In the genomic region with DNA sequence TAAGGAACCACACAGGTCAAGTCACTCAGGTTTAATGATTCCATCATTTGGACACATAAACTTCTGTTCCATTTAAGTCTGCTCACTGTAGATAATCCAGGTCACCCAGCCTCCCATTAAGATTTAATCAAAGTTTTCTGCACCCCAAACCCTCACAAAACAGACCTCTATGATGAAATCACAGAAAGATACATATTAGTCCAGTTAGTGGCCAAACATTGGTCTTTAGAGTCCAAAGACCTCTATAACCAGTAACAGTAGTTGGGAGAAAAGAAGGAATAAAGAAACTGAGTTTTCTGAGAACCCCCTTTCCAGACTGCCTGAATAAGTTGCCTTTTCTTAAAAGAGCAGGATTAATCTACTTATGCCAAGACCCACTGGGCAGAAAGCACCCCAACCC, we compare ENCODE assay signal across 28 cellular contexts. TPM values are rescaled to one million over a fixed set of nuclear protein-coding genes. Genes with fewer than 3 reads are reported as not detected.
"Had no signal": no experiment of that assay in that cellular context is flagged by ENCODE, and none has a peak within 500 bp of the region (broad histone marks: within the 10 kb centered on the region; RNA-seq: fewer than 3 reads in every experiment).

No MANE protein-coding gene starts in this region.

- H3K27me3 ChIP-seq: adrenal gland, esophagus squamous epithelium, gastrocnemius medialis, sigmoid colon, stomach, vagina had no signal

- H3K4me2 ChIP-seq: smooth muscle cell had no signal

- H3K4me3 Mint-ChIP-seq: activated CD4-positive, alpha-beta memory T cell treated with anti-CD3 and anti-CD28 coated beads for 36 hours; activated naive CD4-positive, alpha-beta T cell treated with anti-CD3 and anti-CD28 coated beads, Interleukin-2, amount 10 ng/mL, durations not matched to agents 7 days and 5 days; memory B cell; nephron progenitor cell; stimulated activated memory B cell treated with anti-CD40 and anti-IgM and Interleukin-4, amounts not matched to agents 10 μg/mL and 1 μg/mL and 100 μg/mL, for 72 hours; T-helper 17 cell; type B pancreatic cell had no signal

- H3K4me3 ChIP-seq: adrenal gland, coronary artery, esophagus squamous epithelium, gastrocnemius medialis, sigmoid colon, smooth muscle cell, stomach, thoracic aorta, vagina had no signal

- H3K27me3 Mint-ChIP-seq: activated CD4-positive, alpha-beta memory T cell treated with anti-CD3 and anti-CD28 coated beads for 36 hours; activated naive CD4-positive, alpha-beta T cell treated with anti-CD3 and anti-CD28 coated beads, Interleukin-2, amount 10 ng/mL, durations not matched to agents 7 days and 5 days; memory B cell; stimulated activated memory B cell treated with anti-CD40 and anti-IgM and Interleukin-4, amounts not matched to agents 10 μg/mL and 1 μg/mL and 100 μg/mL, for 72 hours; T-helper 17 cell; type B pancreatic cell had no signal

- ATAC-seq: gastrocnemius medialis; left ventricle myocardium superior; stimulated activated memory B cell treated with anti-CD40 and anti-IgM and Interleukin-4, amounts not matched to agents 10 μg/mL and 1 μg/mL and 100 μg/mL, for 72 hours; T-helper 17 cell had no signal

- FAIRE-seq: islet of Langerhans had no signal

- H3K9me3 ChIP-seq: adrenal gland, esophagus squamous epithelium, gastrocnemius medialis, sigmoid colon, stomach, thoracic aorta, vagina had no signal

- H3K27ac Mint-ChIP-seq: activated CD4-positive, alpha-beta memory T cell treated with anti-CD3 and anti-CD28 coated beads for 36 hours; activated naive CD4-positive, alpha-beta T cell treated with anti-CD3 and anti-CD28 coated beads, Interleukin-2, amount 10 ng/mL, durations not matched to agents 7 days and 5 days; memory B cell; nephron progenitor cell; stimulated activated memory B cell treated with anti-CD40 and anti-IgM and Interleukin-4, amounts not matched to agents 10 μg/mL and 1 μg/mL and 100 μg/mL, for 72 hours; T-helper 17 cell; type B pancreatic cell had no signal

- DNase-seq: activated CD4-positive, alpha-beta memory T cell treated with anti-CD3 and anti-CD28 coated beads for 36 hours; activated CD4-positive, alpha-beta T cell treated with anti-CD3 and anti-CD28 coated beads for 4 hours; activated CD4-positive, CD25-positive, alpha-beta regulatory T cell; activated effector memory CD4-positive, alpha-beta T cell treated with Interleukin-2 at 50 U/mL for 16 hours; activated naive CD4-positive, alpha-beta T cell treated with anti-CD3 and anti-CD28 coated beads, Interleukin-2, amount 10 ng/mL, durations not matched to agents 7 days and 5 days; activated T-cell treated with anti-CD3 and anti-CD28 coated beads, Interleukin-2, amount 50 U/mL, for 48 hours; adrenal gland; cerebellar nuclear complex; esophagus squamous epithelium; gastrocnemius medialis; head of caudate nucleus; hypothalamus; left ventricle myocardium superior; nephron progenitor cell; occipital lobe; sigmoid colon; stimulated activated CD4-positive, alpha-beta T cell treated with anti-CD3 and anti-CD28 coated beads, Interleukin-15, amount 100 ng/mL, for 24 hours; stomach; T-helper 17 cell had no signal

- H3K27ac ChIP-seq: adrenal gland, coronary artery, esophagus squamous epithelium, sigmoid colon, stomach, thoracic aorta, vagina had no signal

- H3K9me3 Mint-ChIP-seq: activated CD4-positive, alpha-beta memory T cell treated with anti-CD3 and anti-CD28 coated beads for 36 hours; activated naive CD4-positive, alpha-beta T cell treated with anti-CD3 and anti-CD28 coated beads, Interleukin-2, amount 10 ng/mL, durations not matched to agents 7 days and 5 days; memory B cell; stimulated activated memory B cell treated with anti-CD40 and anti-IgM and Interleukin-4, amounts not matched to agents 10 μg/mL and 1 μg/mL and 100 μg/mL, for 72 hours; type B pancreatic cell had no signal

RNA-seq across cellular contexts. Expression of a gene that starts 12.9 kb away (rescaled TPM):
- total RNA-seq: left ventricle myocardium superior had no signal
- polyA plus RNA-seq: smooth muscle cell had no signal

RNA-seq across cellular contexts. Expression of a gene that starts 37.3 kb away (rescaled TPM):
- total RNA-seq: activated CD4-positive, alpha-beta memory T cell treated with anti-CD3 and anti-CD28 coated beads for 36 hours; adrenal gland; esophagus squamous epithelium; gastrocnemius medialis; left ventricle myocardium superior; occipital lobe; renal cortical epithelial cell; sigmoid colon; smooth muscle cell; stomach; T-helper 17 cell; thoracic aorta; vagina had no signal
- polyA plus RNA-seq: adrenal gland, smooth muscle cell, stomach had no signal
